ENCODE assay signal across 22 cellular contexts in the genomic region with DNA sequence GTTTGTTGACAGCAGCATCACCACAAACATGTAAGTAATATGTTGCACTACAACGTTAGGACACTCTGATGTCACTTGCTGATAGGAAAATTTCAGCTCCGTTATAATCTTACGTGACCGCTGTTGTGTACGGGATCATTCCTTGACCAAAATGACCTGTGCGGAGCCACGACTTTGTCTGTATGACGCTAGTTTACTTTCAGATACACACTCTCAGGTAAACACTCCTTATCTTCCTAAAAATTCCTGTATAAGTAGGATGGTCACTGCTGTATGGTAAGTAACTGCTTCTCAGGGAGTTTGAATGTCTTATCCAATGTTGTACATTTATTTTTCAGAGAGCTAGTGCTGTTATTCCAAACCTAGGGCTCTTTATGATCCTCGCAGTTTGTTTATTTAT.
DNase-seq lines count a peak whose midpoint lies in the region; ATAC-seq, FAIRE-seq and TF ChIP-seq lines count a peak whose summit lies in the region.
"Had no signal": no experiment of that assay in that cellular context is flagged by ENCODE, and none has a peak within 500 bp of the region (broad histone marks: within the 10 kb centered on the region; RNA-seq: fewer than 3 reads in every experiment).

No MANE protein-coding gene starts in this region.

- peak; percentile 10 for TF ChIP-seq POLR2A in GM12891 (IDR thresholded peaks at IDR 0.05; ENCODE audit: low read depth, low read length)

- H3K9me3 ChIP-seq in BLaER1: no peaks in the 10 kb centered on the region
- H3K9me3 ChIP-seq: BLaER1 treated with 17β-estradiol and CSF1 and Interleukin-3, amounts not matched to agents 10 nM and 100 nM had no signal

- peak overlapping the region; percentile 57 for H3K4me3 ChIP-seq in BLaER1

- H3K4me2 ChIP-seq in BLaER1: peak overlapping the region; percentile 49

- H3K36me3 ChIP-seq in BLaER1: no peaks in the 10 kb centered on the region; the same call in 1 of the 2 replicates
- H3K36me3 ChIP-seq: BLaER1 treated with 17β-estradiol and CSF1 and Interleukin-3, amounts not matched to agents 10 nM and 100 nM had no signal

- no peak for TF ChIP-seq CTCF in brain (conservative IDR thresholded peaks at IDR 0.05)

- peaks cover 4% of the 10 kb centered on the region; the same call in 1 of the 2 replicates for H3K4me1 ChIP-seq in BLaER1

- no peaks in the 10 kb centered on the region for H3K36me3 Mint-ChIP-seq in brain

- H3K27ac ChIP-seq in BLaER1: peak overlapping the region; percentile 39; the same call in 1 of the 2 replicates
- H3K27ac ChIP-seq in caudate nucleus (ENCODE audit: low read depth, low read length): no peak overlapping the region
- H3K27ac ChIP-seq: HL-60 had no signal

- H3K4me1 Mint-ChIP-seq in brain: peaks cover 30% of the 10 kb centered on the region

- H3K4me3 Mint-ChIP-seq in brain: peak overlapping the region in 2 of 5 experiments; percentile 43 to 44
- H3K4me3 Mint-ChIP-seq: CD4-positive, alpha-beta T cell had no signal

- H3K27ac Mint-ChIP-seq in brain: peak overlapping the region in 3 of 5 experiments; percentile 42 to 82 (median 54)
- H3K27ac Mint-ChIP-seq: CD4-positive, alpha-beta T cell had no signal

- H3K27me3 ChIP-seq in BLaER1: no peaks in the 10 kb centered on the region
- H3K27me3 ChIP-seq: BLaER1 treated with 17β-estradiol and CSF1 and Interleukin-3, amounts not matched to agents 10 nM and 100 nM had no signal

- ATAC-seq in HG02610 (IDR thresholded peaks at IDR 0.05; ENCODE audit: unreplicated experiment): no peak
- no peak for ATAC-seq in HG03175 (IDR thresholded peaks at IDR 0.05; ENCODE audit: unreplicated experiment)

- DNase-seq in GM12891 (ENCODE audit: insufficient read length, low spot score) (no peak), NCI-H2029 treated with DMSO at 0.1 percent for 48 hours (lab: John Stamatoyannopoulos, UW) (peak; percentile 73), caudate nucleus (lab: John Stamatoyannopoulos, UW) (no peak), activated gamma-delta T cell (lab: John Stamatoyannopoulos, UW) (no peak)
- DNase-seq: CD4-positive, alpha-beta T cell; DMS53; EL; GDM1; H7; Karpas-422; NCI-H1417 treated with DMSO at 0.1 percent for 48 hours; NCI-H1694 treated with DMSO at 0.1 percent for 48 hours; NCI-H524 treated with DMSO at 0.1 percent for 48 hours; NCI-H774; SHP77 had no signal

- H4K20me1 ChIP-seq in BLaER1: no peaks in the 10 kb centered on the region
- H4K20me1 ChIP-seq: BLaER1 treated with 17β-estradiol and CSF1 and Interleukin-3, amounts not matched to agents 10 nM and 100 nM had no signal

- peak overlapping the region; percentile 60; the same call in 1 of the 2 replicates for H3K9ac ChIP-seq in BLaER1

- H3K9me3 Mint-ChIP-seq in brain: peaks cover 0 to 2% (median 0%) of the 10 kb centered on the region in 5 experiments
- H3K9me3 Mint-ChIP-seq: CD4-positive, alpha-beta T cell had no signal

- FAIRE-seq in GM12891 (lab: Jason Lieb, UNC): peak; percentile 58
- FAIRE-seq: A204.1 had no signal

- H3K27me3 Mint-ChIP-seq in brain: no peaks in the 10 kb centered on the region
- H3K27me3 Mint-ChIP-seq: CD4-positive, alpha-beta T cell had no signal

TF ChIP-seq in GM12891, 5 proteins besides CTCF, POLR2A, EP300 and RAD21:
- peak; percentile 34; the same call in 1 of the 2 replicates for TF ChIP-seq POLR2AphosphoS5 (IDR thresholded peaks at IDR 0.05; ENCODE audit: low read depth, low read length)
- TF ChIP-seq POU2F2 (IDR thresholded peaks at IDR 0.05; ENCODE audit: low read depth, low read length): no peak
